Comparison of ENCODE assay signal across 1 cellular context in the genomic region with DNA sequence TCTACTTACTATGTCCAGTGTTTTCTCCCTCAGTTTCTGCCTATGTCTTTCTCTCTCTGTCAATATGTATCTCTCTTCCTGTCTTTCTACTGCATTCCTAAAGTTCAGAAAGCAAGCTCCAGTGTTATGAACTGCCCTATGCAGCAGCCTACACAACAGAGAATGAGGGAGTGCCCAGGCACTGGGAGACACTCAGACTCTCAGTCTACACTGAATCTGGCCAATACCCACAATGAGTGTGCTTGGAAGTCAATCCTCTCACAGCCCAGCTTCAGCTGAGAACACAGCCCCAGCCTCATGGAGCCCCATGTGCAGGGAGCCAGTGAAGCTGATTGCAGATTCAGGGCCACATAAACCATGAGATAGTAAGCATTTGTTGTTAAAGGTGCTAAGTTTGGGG.
TF ChIP-seq lines count a peak whose summit lies in the region.

No MANE protein-coding gene starts in this region.

TF ChIP-seq in K562, 482 proteins besides CTCF, POLR2A, EP300 and RAD21 (continued from another document):
- no peak for TF ChIP-seq HSF4 (CRISPR knock-in tag; IDR thresholded peaks at IDR 0.05; ENCODE audit: borderline replicate concordance)
- no peak for TF ChIP-seq THRAP3 (IDR thresholded peaks at IDR 0.05; ENCODE audit: borderline replicate concordance)
- no peak for TF ChIP-seq ZNF239 (CRISPR knock-in tag; IDR thresholded peaks at IDR 0.05)
- no peak for TF ChIP-seq MYC (IDR thresholded peaks at IDR 0.05; ENCODE audit: low read depth, low read length)
- no peak for TF ChIP-seq MYC (CRISPR knock-in tag; IDR thresholded peaks at IDR 0.05; ENCODE audit: borderline replicate concordance, low read depth)
